Comparison of ENCODE assay signal across 21 cellular contexts in genomic region chr22:40680819-40681183, GRCh38. TPM values are rescaled to one million over a fixed set of nuclear protein-coding genes. Genes with fewer than 3 reads are reported as not detected.
"Had no signal": no experiment of that assay in that cellular context is flagged by ENCODE, and none has a peak within 500 bp of the region (broad histone marks: within the 10 kb centered on the region; RNA-seq: fewer than 3 reads in every experiment).

No MANE protein-coding gene starts in this region.

- DNase-seq: activated CD4-positive, alpha-beta T cell treated with anti-CD3 and anti-CD28 coated beads, Interleukin-2, amount 10 ng/mL, durations not matched to agents 7 days and 5 days; activated CD8-positive, alpha-beta memory T cell treated with anti-CD3 and anti-CD28 coated beads for 24 hours; activated CD8-positive, alpha-beta memory T cell treated with anti-CD3 and anti-CD28 coated beads, Interleukin-2, amount 50 U/mL, for 48 hours; activated gamma-delta T cell treated with Interleukin-2 at 50 U/mL for 16 hours; activated T-cell treated with anti-CD3 and anti-CD28 coated beads, Interleukin-2, amount 50 U/mL, for 72 hours; adrenal gland; immature natural killer cell; kidney glomerular epithelial cell; left ventricle myocardium inferior; mammary epithelial cell; naive thymus-derived CD4-positive, alpha-beta T cell; stimulated activated CD4-positive, alpha-beta T cell treated with anti-CD3 and anti-CD28 coated beads, Interleukin-15, amount 100 ng/mL, for 24 hours; stimulated activated CD4-positive, alpha-beta T cell treated with anti-CD3 and anti-CD28 coated beads, Interleukin-2, amount 100 ng/mL, for 48 hours; T-helper 1 cell; T-helper 9 cell had no signal

- H3K27ac ChIP-seq: adrenal gland, foreskin keratinocyte, left ventricle myocardium inferior, tibial nerve had no signal

- H3K9me3 ChIP-seq: adrenal gland, left ventricle myocardium inferior, tibial nerve had no signal

- H3K36me3 ChIP-seq: adrenal gland, left ventricle myocardium inferior, tibial nerve had no signal

- ATAC-seq: activated CD4-positive, CD25-positive, alpha-beta regulatory T cell treated with anti-CD3 and anti-CD28 coated beads, Interleukin-2, amount 50 U/mL, for 24 hours; activated naive CD4-positive, alpha-beta T cell treated with anti-CD3 and anti-CD28 coated beads, Interleukin-2, amount 50 U/mL, for 72 hours; activated T-cell treated with anti-CD3 and anti-CD28 coated beads, Interleukin-2, amount 50 U/mL, for 72 hours; foreskin keratinocyte; naive thymus-derived CD4-positive, alpha-beta T cell had no signal

- H3K4me3 ChIP-seq: adrenal gland, skin epidermis, tibial nerve had no signal

RNA-seq across cellular contexts. Expression of gene MCHR1, which starts 1.5 kb away (rescaled TPM):
- total RNA-seq: activated CD4-positive, alpha-beta T cell treated with anti-CD3 and anti-CD28 coated beads, Interleukin-2, amount 10 ng/mL, durations not matched to agents 7 days and 5 days; activated naive CD4-positive, alpha-beta T cell treated with anti-CD3 and anti-CD28 coated beads, Interleukin-2, amount 50 U/mL, for 72 hours; activated T-cell treated with anti-CD3 and anti-CD28 coated beads, Interleukin-2, amount 50 U/mL, for 72 hours; naive thymus-derived CD4-positive, alpha-beta T cell; omental fat pad had no signal
- polyA plus RNA-seq: immature natural killer cell; naive thymus-derived CD4-positive, alpha-beta T cell had no signal
